Comparison of ENCODE assay signal across 19 cellular contexts in the genomic region with DNA sequence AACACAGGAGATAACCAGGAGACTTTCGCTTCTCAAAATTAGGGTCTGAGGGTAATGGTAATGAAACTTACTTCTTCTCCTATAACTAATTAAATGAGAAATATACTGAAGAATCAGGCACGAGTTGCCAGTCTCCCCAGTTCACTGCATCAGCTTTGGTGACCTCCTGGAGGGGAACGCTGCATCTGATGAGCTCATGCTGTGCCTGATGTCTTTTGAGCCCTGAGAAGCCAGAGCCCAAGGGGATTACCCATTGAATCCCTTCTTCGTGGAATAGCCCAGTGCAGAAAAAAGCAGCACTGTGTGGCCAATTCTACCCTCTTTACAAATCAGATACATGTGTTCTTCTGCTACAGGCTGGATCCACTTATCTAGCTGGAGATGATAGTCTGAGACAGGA. TPM values are rescaled to one million over a fixed set of nuclear protein-coding genes. Genes with fewer than 3 reads are reported as not detected.
A peak's percentile ranks its signal among the peaks of the same experiment; 100 is the strongest.
DNase-seq lines count a peak whose midpoint lies in the region; ATAC-seq, FAIRE-seq and TF ChIP-seq lines count a peak whose summit lies in the region.
"Had no signal": no experiment of that assay in that cellular context is flagged by ENCODE, and none has a peak within 500 bp of the region (broad histone marks: within the 10 kb centered on the region; RNA-seq: fewer than 3 reads in every experiment).

No MANE protein-coding gene starts in this region.

- CTCF ChIA-PET in HepG2 (lab: Yijun Ruan, JAX; ENCODE audit: low intra/inter-chr PET ratio, low total read pairs): no interaction called here

- TF ChIP-seq RAD21 in HepG2 (CRISPR knock-in tag; IDR thresholded peaks at IDR 0.05): no peak

- TF ChIP-seq POLR2A in right lobe of liver (IDR thresholded peaks at IDR 0.05) (no peak), HepG2 (IDR thresholded peaks at IDR 0.05; ENCODE audit: insufficient read depth in 1 of 2, low read depth in 2 of 2, low read length in 2 of 2) (no peak)

- no peaks in the 10 kb centered on the region for H3F3A ChIP-seq in MM.1S (ENCODE audit: insufficient read depth, low read length)

- H3K4me2 ChIP-seq in HepG2 (ENCODE audit: low read depth, low read length): no peak overlapping the region
- H3K4me2 ChIP-seq in MM.1S (ENCODE audit: low read depth, low read length): no peak overlapping the region

- 75% methylated on average over 3 of the region's 4 CpGs for WGBS in right lobe of liver (ENCODE audit: insufficient coverage, low coverage, low lambda C conversion rate, missing lambda C conversion rate)
- WGBS in HepG2 (ENCODE audit: low lambda C conversion rate): 38% methylated on average over 4 of the region's 4 CpGs
- WGBS in endodermal cell (ENCODE audit: insufficient coverage in 1 of 2, insufficient read length in 1 of 2), 2 experiments: 79% methylated on average over 3 of the region's 4 CpGs; no CpG with 5 or more reads in 1 of the 2 experiments

- H3K4me1 ChIP-seq in right lobe of liver: peaks cover 0 to 52% (median 0%) of the 10 kb centered on the region in 4 donors
- H3K4me1 ChIP-seq in HepG2 (ENCODE audit: insufficient read depth, low read length): no peaks in the 10 kb centered on the region
- no peaks in the 10 kb centered on the region for H3K4me1 ChIP-seq in endodermal cell (ENCODE audit: control insufficient read depth, insufficient read depth, low read length)
- no peaks in the 10 kb centered on the region for H3K4me1 ChIP-seq in MM.1S (ENCODE audit: low read length)
- H3K4me1 ChIP-seq: Caco-2 had no signal

- H3K79me2 ChIP-seq in HepG2 (ENCODE audit: insufficient read depth, low read length) (no peaks in the 10 kb centered on the region), MM.1S (ENCODE audit: low read length) (no peaks in the 10 kb centered on the region)

- H3K9ac ChIP-seq in HepG2 (ENCODE audit: insufficient read depth, low read depth, low read length): no peak overlapping the region
- no peak overlapping the region for H3K9ac ChIP-seq in endodermal cell (ENCODE audit: extremely low read depth, low read length, poor library complexity, severe bottlenecking)
- H3K9ac ChIP-seq in MM.1S (ENCODE audit: low read length): no peak overlapping the region
- H3K9ac ChIP-seq: GM23248 had no signal

- in situ Hi-C loops in HepG2 (cut with HindIII; ENCODE audit: extremely low pct_ligation_motif_present, low pct_unique_long_range_greater_than_20kb): no loop called here

- POLR2A ChIA-PET in HepG2 (lab: Yijun Ruan, JAX): no interaction called here

- H3K36me3 ChIP-seq in right lobe of liver: peaks cover 0 to 89% (median 35%) of the 10 kb centered on the region in 4 donors
- H3K36me3 ChIP-seq in HepG2 (replicated peaks in 1 of 2; ENCODE audit: control insufficient read depth in 1 of 2, insufficient read depth in 2 of 2, low read length in 2 of 2): no peaks in the 10 kb centered on the region
- no peaks in the 10 kb centered on the region for H3K36me3 ChIP-seq in endodermal cell (ENCODE audit: control insufficient read depth, insufficient read depth, low read length)
- no peaks in the 10 kb centered on the region for H3K36me3 ChIP-seq in MM.1S (replicated peaks; ENCODE audit: insufficient read depth, low read length)

- H2AFZ ChIP-seq in HepG2 (ENCODE audit: low read length) (no peak overlapping the region), MM.1S (ENCODE audit: low read length) (no peak overlapping the region)
- H2AFZ ChIP-seq: GM23248 had no signal

- H4K20me1 ChIP-seq in HepG2 (ENCODE audit: insufficient read depth, low read length) (no peaks in the 10 kb centered on the region), MM.1S (ENCODE audit: insufficient read depth, low read length) (no peaks in the 10 kb centered on the region)

- H3K4me3 Mint-ChIP-seq in endodermal cell: no peak overlapping the region
- H3K4me3 Mint-ChIP-seq: CD14-positive monocyte; CD8-positive, alpha-beta memory T cell; HFFc6 had no signal

- ATAC-seq in right lobe of liver: peak in 3 of 4 donors; percentile 15 to 26 (median 23)
- ATAC-seq in HepG2: no peak
- ATAC-seq in GM21367 (IDR thresholded peaks at IDR 0.05; ENCODE audit: unreplicated experiment): no peak

- H3K27ac ChIP-seq in right lobe of liver (no peak overlapping the region), HepG2 (ENCODE audit: extremely low read length, insufficient read depth, low read length) (no peak overlapping the region), endodermal cell (ENCODE audit: low read depth, low read length) (no peak overlapping the region), MM.1S (ENCODE audit: low read length) (no peak overlapping the region)
- H3K27ac ChIP-seq: 22Rv1, GM23248, HL-60 had no signal

- no peaks in the 10 kb centered on the region for H3K27me3 ChIP-seq in right lobe of liver
- no peaks in the 10 kb centered on the region for H3K27me3 ChIP-seq in HepG2 (ENCODE audit: control insufficient read depth in 1 of 2, insufficient read depth in 2 of 2, low read length in 2 of 2)
- no peaks in the 10 kb centered on the region for H3K27me3 ChIP-seq in endodermal cell (ENCODE audit: control insufficient read depth, insufficient read depth, low read length, poor library complexity, severe bottlenecking)
- no peaks in the 10 kb centered on the region for H3K27me3 ChIP-seq in MM.1S (replicated peaks; ENCODE audit: insufficient read depth, low read length)

- intact Hi-C loops in right lobe of liver (cut with DNase I): no loop called here
- intact Hi-C loops in HepG2 (cut with micrococcal nuclease; ENCODE audit: unreplicated experiment): no loop called here

- BruUV-seq in HepG2 (replicated peaks; lab: Mats Ljungman, UMichigan): no TSS peak

- no peaks in the 10 kb centered on the region for H3K9me2 ChIP-seq in MM.1S (replicated peaks; ENCODE audit: insufficient read depth, low read length)

- peaks cover 3% of the 10 kb centered on the region for H3K4me1 Mint-ChIP-seq in endodermal cell
- H3K4me1 Mint-ChIP-seq: CD14-positive monocyte; CD8-positive, alpha-beta memory T cell had no signal

- H3K9me3 Mint-ChIP-seq in endodermal cell: peaks cover 4% of the 10 kb centered on the region

- TF ChIP-seq CTCF in right lobe of liver (IDR thresholded peaks at IDR 0.05) (no peak), HepG2 (CRISPR knock-in tag; IDR thresholded peaks at IDR 0.05) (no peak), endodermal cell (conservative IDR thresholded peaks at IDR 0.05) (no peak), MM.1S (IDR thresholded peaks at IDR 0.05; ENCODE audit: low read length) (no peak)

- FAIRE-seq in HepG2 (lab: Jason Lieb, UNC): no peak

- no peak overlapping the region for H3K4me3 ChIP-seq in right lobe of liver
- no peak overlapping the region for H3K4me3 ChIP-seq in HepG2 (replicated peaks in 1 of 3; ENCODE audit: insufficient read depth in 1 of 3, low read depth in 2 of 3, low read length in 3 of 3)
- no peak overlapping the region for H3K4me3 ChIP-seq in endodermal cell (ENCODE audit: low read length)
- no peak overlapping the region for H3K4me3 ChIP-seq in MM.1S (ENCODE audit: low read length)
- H3K4me3 ChIP-seq: GM23248 had no signal

- DNase-seq in right lobe of liver: no peak
- DNase-seq in HepG2 (ENCODE audit: low spot score): no peak
- peak; percentile 60 for DNase-seq in endodermal cell
- DNase-seq in iPS-NIHi11 (ENCODE audit: low spot score): peak; percentile 10
- peak; percentile 23 for DNase-seq in retina
- DNase-seq in MM.1S: no peak
- no peak for DNase-seq in activated T-cell treated with anti-CD3 and anti-CD28 coated beads for 4 hours
- DNase-seq: Caco-2; CD8-positive, alpha-beta memory T cell; DMS53; GM23248; HCEC 1CT; HFFc6 had no signal

- H3K27me3 Mint-ChIP-seq in endodermal cell (ENCODE audit: insufficient read depth): no peaks in the 10 kb centered on the region
- H3K27me3 Mint-ChIP-seq: CD8-positive, alpha-beta memory T cell had no signal

- H3K36me3 Mint-ChIP-seq in endodermal cell (ENCODE audit: low read depth): no peaks in the 10 kb centered on the region
- H3K36me3 Mint-ChIP-seq: CD14-positive monocyte; CD8-positive, alpha-beta memory T cell had no signal

- no peak overlapping the region for H3K27ac Mint-ChIP-seq in endodermal cell
- H3K27ac Mint-ChIP-seq: CD14-positive monocyte; CD8-positive, alpha-beta memory T cell; HFFc6 had no signal

- H3K9me3 ChIP-seq in right lobe of liver (no peaks in the 10 kb centered on the region), HepG2 (ENCODE audit: low read length) (no peaks in the 10 kb centered on the region), endodermal cell (ENCODE audit: control insufficient read depth, low read length) (no peaks in the 10 kb centered on the region), MM.1S (replicated peaks; ENCODE audit: insufficient read depth, low read length) (no peaks in the 10 kb centered on the region)
- H3K9me3 ChIP-seq: Caco-2 had no signal

- TF ChIP-seq EP300 in HepG2 (IDR thresholded peaks at IDR 0.05; ENCODE audit: low read depth in 2 of 2, low read length in 2 of 2): no peak
- no peak for TF ChIP-seq EP300 in HepG2 (CRISPR knock-in tag; IDR thresholded peaks at IDR 0.05; ENCODE audit: borderline replicate concordance)

TF ChIP-seq in HepG2, 621 proteins besides CTCF, POLR2A, EP300 and RAD21 (continues in another document):
- no peak for TF ChIP-seq ZNF446 (CRISPR knock-in tag; IDR thresholded peaks at IDR 0.05)

RNA-seq across cellular contexts. Expression of a gene that starts 45.1 kb away (rescaled TPM):
- total RNA-seq in right lobe of liver: 1,000 to 10,000 TPM in 3 of 6 experiments, 100 to 1,000 TPM in 3; 231 to 3,951 (median 1,253) TPM
- not detected in 2 replicates for total RNA-seq in HepG2 (2016; rRNA removed; fragmentation: Illumina TruSeq; extraction: Trizol)
- not detected in 2 replicates for total RNA-seq in HepG2 (2016; cell fraction: cytosol; rRNA removed; fragmentation: Illumina TruSeq; extraction: Trizol; ENCODE audit: low read depth)
- not detected in 2 replicates for total RNA-seq in HepG2 (2016; cell fraction: insoluble cytoplasmic fraction; rRNA removed; fragmentation: Illumina TruSeq; extraction: Trizol)
- not detected in 2 replicates for total RNA-seq in HepG2 (2016; cell fraction: membrane; rRNA removed; fragmentation: Illumina TruSeq; extraction: Trizol)
- total RNA-seq in HepG2 (2016; cell fraction: nucleus; rRNA removed; fragmentation: Illumina TruSeq; extraction: Trizol): not detected in 2 replicates
- polyA plus RNA-seq in HepG2 (2011; rRNA removed): not detected in 2 replicates
- not detected in 2 replicates for polyA plus RNA-seq in HepG2 (2011; cell fraction: cytosol; rRNA removed)
- polyA plus RNA-seq in HepG2 (2011; cell fraction: nucleus; rRNA removed): 0.24 TPM in 1 of 2 replicates, not detected in the other
- polyA plus RNA-seq in HepG2 (2012): not detected in 2 replicates
- not detected in 2 replicates for polyA plus RNA-seq in HepG2 (2016; cell fraction: cytosol; fragmentation: Illumina TruSeq; extraction: Trizol; ENCODE audit: low read depth)
- polyA plus RNA-seq in HepG2 (2016; cell fraction: insoluble cytoplasmic fraction; fragmentation: Illumina TruSeq; extraction: Trizol; ENCODE audit: low read depth): not detected in 2 replicates
- not detected in 2 replicates for polyA plus RNA-seq in HepG2 (2016; cell fraction: membrane; fragmentation: Illumina TruSeq; extraction: Trizol; ENCODE audit: low read depth)
- not detected in 2 replicates for polyA plus RNA-seq in HepG2 (2016; cell fraction: nucleus; fragmentation: Illumina TruSeq; extraction: Trizol; ENCODE audit: insufficient read depth, low read depth)
- not detected in 2 replicates for polyA minus RNA-seq in HepG2 (2011; rRNA and poly(A)+ RNA removed; ENCODE audit: low replicate concordance)
- polyA minus RNA-seq in HepG2 (2011; cell fraction: cytosol; rRNA and poly(A)+ RNA removed): not detected in 2 replicates
- not detected in 2 replicates for polyA minus RNA-seq in HepG2 (2011; cell fraction: nucleus; rRNA and poly(A)+ RNA removed)
- under 1 TPM in 1 of 2 donors, not detected in 1; 0.24 TPM for total RNA-seq in endodermal cell
- polyA plus RNA-seq in endodermal cell (2013, experiment 1 of 2): not detected
- polyA plus RNA-seq in endodermal cell (2013, experiment 2 of 2): not detected
- total RNA-seq: A673; CD8-positive, alpha-beta memory T cell; GM23248; HFFc6 had no signal
- polyA plus RNA-seq: BJ; CD14-positive monocyte; CD8-positive, alpha-beta memory T cell; GM23248 had no signal

Comparison
In these comparisons a context has a peak if more than half of its experiments do, and no peak if none do; other contexts are left out.
1. ATAC-seq: peak in right lobe of liver (3 of 4); none in HepG2 (single experiment) and GM21367 (single experiment).
2. RNA of a gene that starts 45.1 kb away (total RNA-seq): 231 to 3,951 TPM in right lobe of liver; 0.24 TPM in endodermal cell and not detected in HepG2; every median in the first group is over 100 times any median in the second.
3. DNase-seq: peak in endodermal cell (single experiment), iPS-NIHi11 (single experiment) and retina (single experiment); none in right lobe of liver (0 of 3), HepG2 (single experiment), MM.1S (single experiment) and activated T-cell treated with anti-CD3 and anti-CD28 coated beads for 4 hours (single experiment).